Comparison of ENCODE assay signal across 8 cellular contexts in the genomic region with DNA sequence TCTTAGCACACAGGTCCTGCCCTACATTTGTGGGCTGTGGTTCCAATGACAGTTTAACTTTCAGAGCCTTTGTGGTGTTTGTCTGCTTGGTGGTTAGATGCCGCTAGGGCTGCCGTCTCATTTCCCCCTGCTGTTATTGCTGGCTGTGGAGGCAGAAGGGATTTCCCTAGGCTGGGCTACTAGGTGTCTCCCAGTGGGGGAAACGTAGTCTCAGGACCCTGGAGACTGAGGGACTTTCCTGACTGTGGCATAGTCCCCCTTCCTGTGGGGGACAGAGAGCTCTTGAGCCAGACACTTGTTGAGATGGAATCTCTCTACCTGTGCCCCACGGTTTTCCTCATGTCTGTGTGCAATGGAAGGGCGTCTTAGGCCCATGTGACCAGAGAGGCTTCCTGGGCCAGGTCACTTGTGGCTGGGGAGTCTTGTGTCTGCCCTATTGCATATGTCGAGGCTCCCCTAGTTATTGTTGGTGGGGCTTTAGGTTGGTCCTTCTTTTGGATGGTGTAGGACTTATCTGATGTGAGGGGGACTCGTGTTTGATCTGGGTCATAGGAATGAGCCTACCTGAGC.
DNase-seq lines count a peak whose midpoint lies in the region; ATAC-seq and TF ChIP-seq lines count a peak whose summit lies in the region.

No MANE protein-coding gene starts in this region.

- H3K27me3 Mint-ChIP-seq in CD8-positive, alpha-beta T cell (ENCODE audit: low read depth), result no peaks in the 10 kb centered on the region

- peaks cover 82% of the 10 kb centered on the region for H3K79me2 ChIP-seq in hepatocyte

- peak overlapping the region; percentile 47 for H3K27ac Mint-ChIP-seq in CD8-positive, alpha-beta T cell

- 72 to 82% (median 77%) methylated on average over 7 of the region's 7 CpGs for WGBS in psoas muscle, 3 donors
- 88% methylated on average over 7 of the region's 7 CpGs for WGBS in hepatocyte (ENCODE audit: low lambda C conversion rate, missing lambda C conversion rate)

- H4K20me1 ChIP-seq in hepatocyte (ENCODE audit: insufficient read depth, poor library complexity, severe bottlenecking), result no peaks in the 10 kb centered on the region

- H3K4me1 Mint-ChIP-seq in CD8-positive, alpha-beta T cell (ENCODE audit: low read depth), result peaks cover 24% of the 10 kb centered on the region

- H3K9me3 Mint-ChIP-seq in CD8-positive, alpha-beta T cell, result no peaks in the 10 kb centered on the region

- no peak overlapping the region for H3K27ac ChIP-seq in CD8-positive, alpha-beta T cell (ENCODE audit: low read depth, low read length)
- peak overlapping the region; percentile 74 for H3K27ac ChIP-seq in HL-60 (replicated peaks)
- H3K27ac ChIP-seq in psoas muscle, result peak overlapping the region; percentile 63
- H3K27ac ChIP-seq in hepatocyte, result no peak overlapping the region

- H3K9me2 ChIP-seq in hepatocyte (replicated peaks; ENCODE audit: insufficient read depth), result no peaks in the 10 kb centered on the region

- H3K36me3 Mint-ChIP-seq in CD8-positive, alpha-beta T cell, result no peaks in the 10 kb centered on the region

- peaks cover 15% of the 10 kb centered on the region for H3K4me1 ChIP-seq in CD8-positive, alpha-beta T cell (ENCODE audit: insufficient read depth, low read length)
- H3K4me1 ChIP-seq in psoas muscle, result peaks cover 57% of the 10 kb centered on the region
- peaks cover 3% of the 10 kb centered on the region for H3K4me1 ChIP-seq in hepatocyte (ENCODE audit: insufficient read depth)

- H2AFZ ChIP-seq in hepatocyte, result no peak overlapping the region

- no peaks in the 10 kb centered on the region for H3K9me3 ChIP-seq in CD8-positive, alpha-beta T cell (ENCODE audit: low read length)
- H3K9me3 ChIP-seq in psoas muscle (no peaks in the 10 kb centered on the region), hepatocyte (ENCODE audit: low read depth) (no peaks in the 10 kb centered on the region)

- no peak overlapping the region for H3K4me2 ChIP-seq in hepatocyte

- CTCF ChIA-PET in CD8-positive, alpha-beta T cell (lab: Charles Lee), result interaction anchor here (1.0 kb wide), 1 partner anchor 67 kb away, joined by 5 read pairs; no protein-coding TSS in a partner anchor

- no peak for TF ChIP-seq CTCF in CD8-positive, alpha-beta T cell (IDR thresholded peaks at IDR 0.05)
- TF ChIP-seq CTCF in HL-60 (IDR thresholded peaks at IDR 0.05; ENCODE audit: insufficient read depth, low read length) (no peak), psoas muscle (IDR thresholded peaks at IDR 0.05) (no peak), hepatocyte (IDR thresholded peaks at IDR 0.05; ENCODE audit: poor library complexity) (no peak)

- intact Hi-C loops in CD8-positive, alpha-beta T cell (cut with DNase I, micrococcal nuclease), result loop anchor here in 1 of 2 experiments (5.0 kb wide), 2 partner anchors 68 to 188 kb away; partner anchors contain the start of gene ARHGAP10
- intact Hi-C loops in psoas muscle (cut with DNase I), result no loop called here

- peak overlapping the region; percentile 36 for H3K4me3 Mint-ChIP-seq in CD8-positive, alpha-beta T cell

- no peaks in the 10 kb centered on the region for H3K27me3 ChIP-seq in CD8-positive, alpha-beta T cell (ENCODE audit: insufficient read depth, low read length)
- no peaks in the 10 kb centered on the region for H3K27me3 ChIP-seq in HL-60 (ENCODE audit: insufficient read depth, poor library complexity, severe bottlenecking)
- H3K27me3 ChIP-seq in psoas muscle (ENCODE audit: insufficient read depth in 3 of 3, low read length in 2 of 3), result no peaks in the 10 kb centered on the region
- no peaks in the 10 kb centered on the region for H3K27me3 ChIP-seq in hepatocyte

- no peaks in the 10 kb centered on the region for H3K36me3 ChIP-seq in CD8-positive, alpha-beta T cell (ENCODE audit: insufficient read depth, low read length)
- H3K36me3 ChIP-seq in psoas muscle (ENCODE audit: insufficient read depth in 1 of 2, low read depth in 1 of 2), result no peaks in the 10 kb centered on the region
- H3K36me3 ChIP-seq in hepatocyte (replicated peaks; ENCODE audit: insufficient read depth, low read depth), result no peaks in the 10 kb centered on the region

- POLR2A ChIA-PET in CD8-positive, alpha-beta T cell (lab: Charles Lee), result no interaction called here

- DNase-seq in CD8-positive, alpha-beta T cell, result peak; percentile 30 to 77 (median 56)
- peak in 1 of 2 experiments; percentile 79 for DNase-seq in HL-60 (ENCODE audit: low read depth in 1 of 2, low spot score in 1 of 2)
- peak; percentile 39 for DNase-seq in activated T-cell treated with anti-CD3 and anti-CD28 coated beads for 24 hours (ENCODE audit: low read depth)
- DNase-seq in psoas muscle, result no peak
- DNase-seq in NCI-H446 (lab: John Stamatoyannopoulos, UW), result no peak
- no peak for DNase-seq in hepatocyte (ENCODE audit: low spot score)
- no peak for DNase-seq in globus pallidus (ENCODE audit: low spot score)

- peak; percentile 91 for ATAC-seq in CD8-positive, alpha-beta T cell
- ATAC-seq in GM21423 (IDR thresholded peaks at IDR 0.05; ENCODE audit: unreplicated experiment) (peak; percentile 98), psoas muscle (peak; percentile 53 to 77 (median 66))

- H3K4me3 ChIP-seq in CD8-positive, alpha-beta T cell (ENCODE audit: low read depth, low read length), result no peak overlapping the region
- H3K4me3 ChIP-seq in HL-60 (replicated peaks; ENCODE audit: insufficient read depth, low read length), result no peak overlapping the region
- H3K4me3 ChIP-seq in psoas muscle, result no peak overlapping the region
- H3K4me3 ChIP-seq in hepatocyte, result no peak overlapping the region

Comparison
In these comparisons a context has a peak if more than half of its experiments do, and no peak if none do; other contexts are left out.
1. DNase-seq: peak in CD8-positive, alpha-beta T cell (7 of 7) and activated T-cell treated with anti-CD3 and anti-CD28 coated beads for 24 hours (single experiment); none in psoas muscle (0 of 2), NCI-H446 (0 of 2), hepatocyte (single experiment) and globus pallidus (single experiment).
2. H3K27ac ChIP-seq: peak in HL-60 (single experiment) and psoas muscle (single experiment); none in CD8-positive, alpha-beta T cell (single experiment) and hepatocyte (single experiment).
3. Peak in every context shown above with its lines, with median percentiles within 50 percentile points of each other: ATAC-seq.